ENCODE assay signal across 1 cellular context in genomic region chr17:66967867-66968543, GRCh38.
A peak's percentile ranks its signal among the peaks of the same experiment; 100 is the strongest.
TF ChIP-seq lines count a peak whose summit lies in the region.

No MANE protein-coding gene starts in this region.

TF ChIP-seq in WTC11, 78 proteins besides CTCF, POLR2A, EP300 and RAD21 (continued from another document):
- TF ChIP-seq, protein P1, sequence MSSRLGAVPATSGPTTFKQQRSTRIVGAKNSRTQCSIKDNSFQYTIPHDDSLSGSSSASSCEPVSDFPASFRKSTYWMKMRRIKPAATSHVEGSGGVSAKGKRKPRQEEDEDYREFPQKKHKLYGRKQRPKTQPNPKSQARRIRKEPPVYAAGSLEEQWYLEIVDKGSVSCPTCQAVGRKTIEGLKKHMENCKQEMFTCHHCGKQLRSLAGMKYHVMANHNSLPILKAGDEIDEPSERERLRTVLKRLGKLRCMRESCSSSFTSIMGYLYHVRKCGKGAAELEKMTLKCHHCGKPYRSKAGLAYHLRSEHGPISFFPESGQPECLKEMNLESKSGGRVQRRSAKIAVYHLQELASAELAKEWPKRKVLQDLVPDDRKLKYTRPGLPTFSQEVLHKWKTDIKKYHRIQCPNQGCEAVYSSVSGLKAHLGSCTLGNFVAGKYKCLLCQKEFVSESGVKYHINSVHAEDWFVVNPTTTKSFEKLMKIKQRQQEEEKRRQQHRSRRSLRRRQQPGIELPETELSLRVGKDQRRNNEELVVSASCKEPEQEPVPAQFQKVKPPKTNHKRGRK (CRISPR knock-in tag; IDR thresholded peaks at IDR 0.05; ENCODE audit: borderline replicate concordance): 0 out of 2 replicates have a peak, but pooled peaks have one; percentile 16
- 0 out of 2 replicates have a peak, but pooled peaks have one; percentile 23 for TF ChIP-seq ZNF263 (CRISPR knock-in tag; IDR thresholded peaks at IDR 0.05; ENCODE audit: low read depth)
- no peak for TF ChIP-seq ZMAT4 (CRISPR knock-in tag; IDR thresholded peaks at IDR 0.05)
- no peak for TF ChIP-seq ZNF532 (CRISPR knock-in tag; IDR thresholded peaks at IDR 0.05; ENCODE audit: borderline replicate concordance)
- no peak for TF ChIP-seq HMGXB4 (CRISPR knock-in tag; IDR thresholded peaks at IDR 0.05)
